In the genomic region with DNA sequence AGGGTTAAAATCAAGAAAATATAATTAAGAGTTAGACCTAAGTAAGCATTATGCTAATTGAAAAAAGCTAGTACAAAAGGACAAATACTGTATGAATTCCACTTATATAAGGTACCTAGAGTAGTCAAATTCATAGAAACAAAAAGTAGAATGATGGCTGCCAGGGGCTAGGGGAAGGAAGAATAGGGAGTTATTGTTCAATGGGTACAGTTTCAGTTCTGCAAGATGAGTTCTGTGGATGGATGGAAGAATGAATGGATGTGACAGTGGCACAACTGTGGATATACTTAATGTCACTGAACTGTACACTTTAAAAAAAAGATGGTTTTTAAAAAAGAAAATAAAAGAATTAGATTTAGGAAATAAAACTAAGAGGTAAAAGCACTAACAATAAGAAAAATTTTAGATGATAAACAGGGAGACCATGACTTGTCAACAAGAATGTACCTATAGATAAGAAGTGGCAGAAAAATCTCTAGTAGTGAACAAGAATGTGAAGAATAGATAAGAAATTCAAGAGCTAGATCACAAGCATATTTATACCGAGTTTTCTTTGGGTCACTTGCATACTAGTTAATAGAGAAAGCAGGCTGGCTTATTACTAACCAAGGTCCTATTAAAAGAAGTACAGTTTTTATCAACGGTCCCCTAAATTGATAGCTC, we compare ENCODE assay signal across 28 cellular contexts.
"Had no signal": no experiment of that assay in that cellular context is flagged by ENCODE, and none has a peak within 500 bp of the region (broad histone marks: within the 10 kb centered on the region; RNA-seq: fewer than 3 reads in every experiment).

No MANE protein-coding gene starts in this region.

- ATAC-seq: body of pancreas; heart right ventricle; natural killer cell; stimulated activated memory B cell treated with anti-CD40 and anti-IgM and Interleukin-4, amounts not matched to agents 10 μg/mL and 1 μg/mL and 100 μg/mL, for 72 hours; stimulated activated naive CD8-positive, alpha-beta T cell treated with anti-CD3 and anti-CD28 coated beads, Interleukin-15, amount 100 ng/mL, for 72 hours had no signal

- H2AFZ ChIP-seq: neural progenitor cell had no signal

- H3K27me3 ChIP-seq: adrenal gland, body of pancreas, esophagus squamous epithelium, heart right ventricle, neural progenitor cell, right atrium auricular region, uterus had no signal

- H3K4me3 ChIP-seq: adrenal gland, body of pancreas, esophagus squamous epithelium, heart right ventricle, neural progenitor cell, right atrium auricular region, smooth muscle cell, uterus had no signal

- H3K9me3 ChIP-seq: adrenal gland, body of pancreas, esophagus squamous epithelium, heart right ventricle, right atrium auricular region, uterus had no signal

- DNase-seq: activated CD4-positive, alpha-beta memory T cell treated with anti-CD3 and anti-CD28 coated beads for 36 hours; activated CD4-positive, alpha-beta T cell treated with anti-CD3 and anti-CD28 coated beads, Interleukin-2, amount 10 ng/mL, durations not matched to agents 24 days and 14 days; activated CD4-positive, CD25-positive, alpha-beta regulatory T cell treated with anti-CD3 and anti-CD28 coated beads, Interleukin-2, amount 50 U/mL, for 72 hours; activated CD8-positive, alpha-beta memory T cell treated with anti-CD3 and anti-CD28 coated beads, Interleukin-2, amount 50 U/mL, for 4 hours; activated effector memory CD4-positive, alpha-beta T cell treated with anti-CD3 and anti-CD28 coated beads, Interleukin-2, amount 50 U/mL, for 16 hours; activated naive CD4-positive, alpha-beta T cell treated with anti-CD3 and anti-CD28 coated beads for 36 hours; activated naive CD8-positive, alpha-beta T cell treated with anti-CD3 and anti-CD28 coated beads for 36 hours; activated T-cell treated with anti-CD3 and anti-CD28 coated beads, Interleukin-2, amount 50 U/mL, for 1 hour; adrenal gland; aorta; body of pancreas; dermis blood vessel endothelial cell; effector CD4-positive, alpha-beta T cell; esophagus squamous epithelium; foreskin melanocyte; heart right ventricle; natural killer cell; occipital lobe; stimulated activated CD4-positive, alpha-beta T cell treated with anti-CD3 and anti-CD28 coated beads, Interleukin-1b, Interleukin-23, amount 100 ng/mL, for 48 hours; stimulated activated CD4-positive, alpha-beta T cell treated with anti-CD3 and anti-CD28 coated beads, Interleukin-4, amount 100 ng/mL, for 4 hours; stimulated activated CD8-positive, alpha-beta memory T cell treated with anti-CD3 and anti-CD28 coated beads, Interleukin-4, amount 100 ng/mL, for 48 hours; stimulated activated naive CD8-positive, alpha-beta T cell treated with anti-CD3 and anti-CD28 coated beads, Interleukin-15, amount 100 ng/mL, for 72 hours; substantia nigra; uterus had no signal

- H3K36me3 ChIP-seq: adrenal gland, esophagus squamous epithelium, heart right ventricle, neural progenitor cell, right atrium auricular region, uterus had no signal

- H3K9ac ChIP-seq: neural progenitor cell had no signal

- H3K4me2 ChIP-seq: neural progenitor cell, smooth muscle cell had no signal

- H3K27ac ChIP-seq: adrenal gland, body of pancreas, esophagus squamous epithelium, heart right ventricle, neural progenitor cell, right atrium auricular region, uterus had no signal
